In the genomic region with DNA sequence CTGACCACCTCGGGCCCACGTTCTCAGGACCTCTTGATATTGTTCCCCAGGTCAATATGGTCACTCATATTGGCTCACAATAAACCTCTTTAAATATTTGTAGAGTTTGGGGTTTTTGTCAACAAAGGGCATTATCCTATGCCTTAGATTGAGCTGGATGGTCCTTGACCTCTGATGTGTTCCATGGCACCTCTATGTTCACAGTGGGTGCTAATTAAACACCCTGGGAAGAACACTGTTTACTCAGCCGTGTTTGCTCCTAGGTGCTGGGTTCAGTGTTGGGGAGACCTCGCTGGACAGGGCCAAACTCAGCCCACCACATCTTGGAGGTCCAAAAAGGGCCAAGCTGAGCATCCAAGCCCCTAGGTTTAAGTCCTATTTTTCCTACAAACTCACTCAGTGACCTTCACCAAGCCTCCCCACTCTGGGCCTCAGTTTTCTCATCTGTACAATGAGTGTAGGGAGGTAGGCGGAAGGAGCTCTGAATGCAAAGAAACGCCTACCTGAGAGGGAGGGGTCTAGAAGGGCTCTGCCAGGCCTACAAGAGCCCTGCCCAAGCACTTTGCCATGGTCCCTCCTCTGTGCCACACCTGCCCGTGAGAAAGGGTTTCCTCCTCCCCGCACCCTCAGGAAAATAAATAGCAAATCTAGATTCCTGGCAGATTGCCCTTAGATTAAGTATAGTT, we compare ENCODE assay signal across 21 cellular contexts. TPM values are rescaled to one million over a fixed set of nuclear protein-coding genes. Genes with fewer than 3 reads are reported as not detected.
A peak's percentile ranks its signal among the peaks of the same experiment; 100 is the strongest.
DNase-seq lines count a peak whose midpoint lies in the region; ATAC-seq and TF ChIP-seq lines count a peak whose summit lies in the region.
"Had no signal": no experiment of that assay in that cellular context is flagged by ENCODE, and none has a peak within 500 bp of the region (broad histone marks: within the 10 kb centered on the region; RNA-seq: fewer than 3 reads in every experiment).

No MANE protein-coding gene starts in this region.

- H3K4me3 ChIP-seq in thyroid gland (replicated peaks in 1 of 3), result no peak overlapping the region
- H3K4me3 ChIP-seq: spleen, upper lobe of left lung had no signal

- 55 to 59% methylated on average over 8 of the region's 8 CpGs for WGBS in thyroid gland, 2 donors

- no peaks in the 10 kb centered on the region for H3K9me3 ChIP-seq in thyroid gland
- H3K9me3 ChIP-seq: neutrophil, upper lobe of left lung had no signal

- peak; percentile 64 for ATAC-seq in left colon
- ATAC-seq: activated CD4-positive, CD25-positive, alpha-beta regulatory T cell treated with anti-CD3 and anti-CD28 coated beads, Interleukin-2, amount 50 U/mL, for 24 hours; effector memory CD8-positive, alpha-beta T cell had no signal

- peaks cover 86 to 87% of the 10 kb centered on the region in 2 donors for H3K4me1 ChIP-seq in thyroid gland

- intact Hi-C loops in left colon (cut with DNase I, micrococcal nuclease) (no loop called here), thyroid gland (cut with DNase I) (no loop called here)

- H3K27ac ChIP-seq in thyroid gland, result peak overlapping the region; percentile 81 to 90 (median 83)
- H3K27ac ChIP-seq: neutrophil, spleen had no signal

- DNase-seq in NCI-H146 (lab: John Stamatoyannopoulos, UW) (peak; percentile 37), RPMI8226 (peak; percentile 16), left colon (no peak), thyroid gland (no peak), NCI-H2171 treated with DMSO at 0.1 percent for 48 hours (lab: John Stamatoyannopoulos, UW) (no peak), GM03348 (ENCODE audit: low spot score) (no peak)
- no peak for DNase-seq in stimulated activated naive CD4-positive, alpha-beta T cell (lab: John Stamatoyannopoulos, UW)
- DNase-seq: activated naive CD8-positive, alpha-beta T cell treated with anti-CD3 and anti-CD28 coated beads, Interleukin-2, amount 10 ng/mL, durations not matched to agents 7 days and 5 days; AML-193; effector memory CD8-positive, alpha-beta T cell; glutamatergic neuron; immature natural killer cell; MM.1S; NCI-H1930; retina; spleen; stimulated activated CD4-positive, alpha-beta T cell treated with anti-CD3 and anti-CD28 coated beads, Interleukin-4, amount 100 ng/mL, for 4 hours; T-helper 9 cell; upper lobe of left lung had no signal

- no peak for TF ChIP-seq CTCF in thyroid gland (IDR thresholded peaks at IDR 0.05)

- TF ChIP-seq POLR2A in thyroid gland (IDR thresholded peaks at IDR 0.05), result no peak

- H3K36me3 ChIP-seq in thyroid gland, result no peaks in the 10 kb centered on the region
- H3K36me3 ChIP-seq: neutrophil, spleen, upper lobe of left lung had no signal

- H3K27me3 ChIP-seq in thyroid gland, result no peaks in the 10 kb centered on the region
- H3K27me3 ChIP-seq: upper lobe of left lung had no signal

RNA-seq across cellular contexts. Expression of gene FAM174B, which starts 7.2 kb away (rescaled TPM):
- total RNA-seq in left colon (10 to 100 TPM; 29.5 to 32.4 TPM), thyroid gland (10 to 100 TPM; 51.9 to 69.4 (median 61.4) TPM)

Comparison
In these comparisons a context has a peak if more than half of its experiments do, and no peak if none do; other contexts are left out.
1. DNase-seq: peak in NCI-H146 (single experiment) and RPMI8226 (single experiment); none in left colon (0 of 2), thyroid gland (0 of 2), stimulated activated naive CD4-positive, alpha-beta T cell (0 of 6), NCI-H2171 treated with DMSO at 0.1 percent for 48 hours (single experiment) and GM03348 (single experiment).